Comparison of ENCODE assay signal across 8 cellular contexts in the genomic region with DNA sequence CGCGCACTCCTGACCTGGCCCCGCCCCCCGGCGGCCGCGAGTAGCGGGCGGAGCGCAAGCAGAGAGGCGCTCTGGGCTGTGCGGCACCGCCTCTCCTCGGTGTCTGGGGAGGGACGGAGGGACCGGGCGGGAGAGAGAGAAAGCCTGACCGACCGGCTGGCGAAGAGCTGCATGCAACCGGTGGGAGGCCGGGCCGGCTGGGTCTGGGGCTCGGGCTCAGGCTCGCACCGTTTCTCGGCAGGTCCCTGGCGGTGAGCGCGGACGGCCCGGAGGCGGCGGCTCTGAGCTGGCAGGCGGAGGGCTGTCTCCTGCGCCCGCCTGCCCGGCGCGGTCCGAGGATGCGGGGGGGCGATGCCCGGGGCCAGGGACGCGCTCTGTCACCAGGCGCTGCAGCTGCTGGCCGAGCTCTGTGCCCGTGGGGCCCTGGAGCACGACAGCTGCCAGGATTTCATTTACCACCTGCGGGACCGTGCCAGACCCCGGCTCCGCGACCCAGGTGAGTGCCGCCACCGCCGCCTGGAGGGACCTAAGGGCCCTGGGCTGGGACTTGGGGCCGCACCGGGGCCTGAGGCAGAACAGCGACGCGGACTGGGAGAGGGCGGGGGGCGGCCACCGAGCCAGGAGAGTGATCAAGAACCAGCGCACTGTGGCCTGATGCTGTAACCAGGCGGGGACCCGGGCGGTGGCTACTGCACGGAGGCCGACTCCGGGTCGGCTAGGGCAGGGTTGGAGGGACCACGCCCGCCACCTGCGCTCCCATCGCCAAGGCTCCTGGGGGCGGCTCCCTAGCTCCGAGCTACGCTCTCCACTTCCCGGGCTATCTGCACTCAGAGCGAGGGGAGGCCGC. TPM values are rescaled to one million over a fixed set of nuclear protein-coding genes. Genes with fewer than 3 reads are reported as not detected.
DNase-seq lines count a peak whose midpoint lies in the region; ATAC-seq lines count a peak whose summit lies in the region.

A gene with protein sequence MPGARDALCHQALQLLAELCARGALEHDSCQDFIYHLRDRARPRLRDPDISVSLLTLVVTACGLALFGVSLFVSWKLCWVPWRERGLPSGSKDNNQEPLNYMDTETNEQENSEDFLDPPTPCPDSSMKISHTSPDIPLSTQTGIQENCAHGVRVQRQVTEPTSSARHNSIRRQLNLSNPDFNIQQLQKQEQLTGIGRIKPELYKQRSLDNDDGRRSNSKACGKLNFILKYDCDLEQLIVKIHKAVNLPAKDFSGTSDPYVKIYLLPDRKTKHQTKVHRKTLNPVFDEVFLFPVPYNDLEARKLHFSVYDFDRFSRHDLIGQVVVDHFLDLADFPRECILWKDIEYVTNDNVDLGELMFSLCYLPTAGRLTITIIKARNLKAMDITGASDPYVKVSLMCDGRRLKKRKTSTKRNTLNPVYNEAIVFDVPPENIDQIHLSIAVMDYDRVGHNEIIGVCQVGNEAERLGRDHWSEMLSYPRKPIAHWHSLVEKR (plus strand): TSS at position 69 of the 847 bp plus-strand sequence. CDS start 283 bp downstream, at position 352.

- H3K9me3 Mint-ChIP-seq in activated CD4-positive, alpha-beta T cell treated with anti-CD3 and anti-CD28 coated beads, Interleukin-2, amount 10 ng/mL, durations not matched to agents 24 days and 14 days, result no peaks in the 10 kb centered on the region
- H3K9me3 Mint-ChIP-seq in activated T-helper 1 cell treated with anti-CD3 and anti-CD28 coated beads, Interleukin-12 subunit alpha, Interleukin-12 subunit beta, Interleukin-2, Interleukin-4 antibody, amounts not matched to agents 30 ng/mL and 10 ng/mL and 1 ng/mL, durations not matched to agents 14 hours and 24 hours and 36 hours, result no peaks in the 10 kb centered on the region

- peak; percentile 75 for DNase-seq in activated CD4-positive, alpha-beta T cell treated with anti-CD3 and anti-CD28 coated beads, Interleukin-2, amount 10 ng/mL, durations not matched to agents 24 days and 14 days
- DNase-seq in activated CD4-positive, alpha-beta T cell treated with anti-CD3 and anti-CD28 coated beads for 1 hour, result no peak
- peak; percentile 1 for DNase-seq in activated T-helper 1 cell treated with anti-CD3 and anti-CD28 coated beads, Interleukin-12 subunit alpha, Interleukin-12 subunit beta, Interleukin-2, Interleukin-4 antibody, amounts not matched to agents 30 ng/mL and 10 ng/mL and 1 ng/mL, durations not matched to agents 14 hours and 24 hours and 36 hours (ENCODE audit: low spot score)
- DNase-seq in globus pallidus (ENCODE audit: low spot score), result peak; percentile 79
- peak in 54 of 56 donors; percentile 17 to 89 (median 74) for DNase-seq in nucleus accumbens (lab: John Stamatoyannopoulos, UW)
- no peak for DNase-seq in SW480 (ENCODE audit: low spot score)

- no peaks in the 10 kb centered on the region for H3K36me3 Mint-ChIP-seq in activated CD4-positive, alpha-beta T cell treated with anti-CD3 and anti-CD28 coated beads, Interleukin-2, amount 10 ng/mL, durations not matched to agents 24 days and 14 days (ENCODE audit: low read depth)
- H3K36me3 Mint-ChIP-seq in activated T-helper 1 cell treated with anti-CD3 and anti-CD28 coated beads, Interleukin-12 subunit alpha, Interleukin-12 subunit beta, Interleukin-2, Interleukin-4 antibody, amounts not matched to agents 30 ng/mL and 10 ng/mL and 1 ng/mL, durations not matched to agents 14 hours and 24 hours and 36 hours (ENCODE audit: low read depth), result peaks cover 1% of the 10 kb centered on the region

- H3K4me3 Mint-ChIP-seq in activated CD4-positive, alpha-beta T cell treated with anti-CD3 and anti-CD28 coated beads, Interleukin-2, amount 10 ng/mL, durations not matched to agents 24 days and 14 days, result peak within 1 kb of the TSS; percentile 63
- peak within 1 kb of the TSS; percentile 50 for H3K4me3 Mint-ChIP-seq in activated T-helper 1 cell treated with anti-CD3 and anti-CD28 coated beads, Interleukin-12 subunit alpha, Interleukin-12 subunit beta, Interleukin-2, Interleukin-4 antibody, amounts not matched to agents 30 ng/mL and 10 ng/mL and 1 ng/mL, durations not matched to agents 14 hours and 24 hours and 36 hours

- intact Hi-C loops in activated CD4-positive, alpha-beta T cell treated with anti-CD3 and anti-CD28 coated beads, Interleukin-2, amount 10 ng/mL, durations not matched to agents 24 days and 14 days (cut with micrococcal nuclease), result no loop called here
- intact Hi-C loops in activated T-helper 1 cell treated with anti-CD3 and anti-CD28 coated beads, Interleukin-12 subunit alpha, Interleukin-12 subunit beta, Interleukin-2, Interleukin-4 antibody, amounts not matched to agents 30 ng/mL and 10 ng/mL and 1 ng/mL, durations not matched to agents 14 hours and 24 hours and 36 hours (cut with micrococcal nuclease), result no loop called here

- H3K4me1 Mint-ChIP-seq in activated CD4-positive, alpha-beta T cell treated with anti-CD3 and anti-CD28 coated beads, Interleukin-2, amount 10 ng/mL, durations not matched to agents 24 days and 14 days, result no peaks in the 10 kb centered on the region
- no peaks in the 10 kb centered on the region for H3K4me1 Mint-ChIP-seq in activated T-helper 1 cell treated with anti-CD3 and anti-CD28 coated beads, Interleukin-12 subunit alpha, Interleukin-12 subunit beta, Interleukin-2, Interleukin-4 antibody, amounts not matched to agents 30 ng/mL and 10 ng/mL and 1 ng/mL, durations not matched to agents 14 hours and 24 hours and 36 hours (ENCODE audit: low read depth)

- H3K27ac Mint-ChIP-seq in activated CD4-positive, alpha-beta T cell treated with anti-CD3 and anti-CD28 coated beads, Interleukin-2, amount 10 ng/mL, durations not matched to agents 24 days and 14 days, result no peak within 1 kb of the TSS
- no peak within 1 kb of the TSS for H3K27ac Mint-ChIP-seq in activated T-helper 1 cell treated with anti-CD3 and anti-CD28 coated beads, Interleukin-12 subunit alpha, Interleukin-12 subunit beta, Interleukin-2, Interleukin-4 antibody, amounts not matched to agents 30 ng/mL and 10 ng/mL and 1 ng/mL, durations not matched to agents 14 hours and 24 hours and 36 hours

- ATAC-seq in HG03521 (IDR thresholded peaks at IDR 0.05; ENCODE audit: unreplicated experiment) (peak; percentile 78), GM18858 (IDR thresholded peaks at IDR 0.05; ENCODE audit: unreplicated experiment) (no peak)

- peaks cover 54% of the 10 kb centered on the region for H3K27me3 Mint-ChIP-seq in activated CD4-positive, alpha-beta T cell treated with anti-CD3 and anti-CD28 coated beads, Interleukin-2, amount 10 ng/mL, durations not matched to agents 24 days and 14 days
- peaks cover 55% of the 10 kb centered on the region for H3K27me3 Mint-ChIP-seq in activated T-helper 1 cell treated with anti-CD3 and anti-CD28 coated beads, Interleukin-12 subunit alpha, Interleukin-12 subunit beta, Interleukin-2, Interleukin-4 antibody, amounts not matched to agents 30 ng/mL and 10 ng/mL and 1 ng/mL, durations not matched to agents 14 hours and 24 hours and 36 hours (ENCODE audit: insufficient read depth)

RNA-seq across cellular contexts. Expression of the gene that starts here (rescaled TPM):
- not detected in 2 replicates for total RNA-seq in activated CD4-positive, alpha-beta T cell treated with anti-CD3 and anti-CD28 coated beads, Interleukin-2, amount 10 ng/mL, durations not matched to agents 24 days and 14 days
- not detected in 2 replicates for total RNA-seq in activated T-helper 1 cell treated with anti-CD3 and anti-CD28 coated beads, Interleukin-12 subunit alpha, Interleukin-12 subunit beta, Interleukin-2, Interleukin-4 antibody, amounts not matched to agents 30 ng/mL and 10 ng/mL and 1 ng/mL, durations not matched to agents 14 hours and 24 hours and 36 hours

Comparison
In these comparisons a context has a peak if more than half of its experiments do, and no peak if none do; other contexts are left out.
1. Peak in DNase-seq in activated CD4-positive, alpha-beta T cell treated with anti-CD3 and anti-CD28 coated beads, Interleukin-2, amount 10 ng/mL, durations not matched to agents 24 days and 14 days; RNA of the gene not detected or under 1 TPM.
2. Peak in DNase-seq in activated T-helper 1 cell treated with anti-CD3 and anti-CD28 coated beads, Interleukin-12 subunit alpha, Interleukin-12 subunit beta, Interleukin-2, Interleukin-4 antibody, amounts not matched to agents 30 ng/mL and 10 ng/mL and 1 ng/mL, durations not matched to agents 14 hours and 24 hours and 36 hours; RNA of the gene not detected or under 1 TPM.
3. DNase-seq: peak in globus pallidus (single experiment) and nucleus accumbens (54 of 56); none in activated CD4-positive, alpha-beta T cell treated with anti-CD3 and anti-CD28 coated beads for 1 hour (single experiment) and SW480 (single experiment).